Comparison of ENCODE assay signal across 1 cellular context in the genomic region with DNA sequence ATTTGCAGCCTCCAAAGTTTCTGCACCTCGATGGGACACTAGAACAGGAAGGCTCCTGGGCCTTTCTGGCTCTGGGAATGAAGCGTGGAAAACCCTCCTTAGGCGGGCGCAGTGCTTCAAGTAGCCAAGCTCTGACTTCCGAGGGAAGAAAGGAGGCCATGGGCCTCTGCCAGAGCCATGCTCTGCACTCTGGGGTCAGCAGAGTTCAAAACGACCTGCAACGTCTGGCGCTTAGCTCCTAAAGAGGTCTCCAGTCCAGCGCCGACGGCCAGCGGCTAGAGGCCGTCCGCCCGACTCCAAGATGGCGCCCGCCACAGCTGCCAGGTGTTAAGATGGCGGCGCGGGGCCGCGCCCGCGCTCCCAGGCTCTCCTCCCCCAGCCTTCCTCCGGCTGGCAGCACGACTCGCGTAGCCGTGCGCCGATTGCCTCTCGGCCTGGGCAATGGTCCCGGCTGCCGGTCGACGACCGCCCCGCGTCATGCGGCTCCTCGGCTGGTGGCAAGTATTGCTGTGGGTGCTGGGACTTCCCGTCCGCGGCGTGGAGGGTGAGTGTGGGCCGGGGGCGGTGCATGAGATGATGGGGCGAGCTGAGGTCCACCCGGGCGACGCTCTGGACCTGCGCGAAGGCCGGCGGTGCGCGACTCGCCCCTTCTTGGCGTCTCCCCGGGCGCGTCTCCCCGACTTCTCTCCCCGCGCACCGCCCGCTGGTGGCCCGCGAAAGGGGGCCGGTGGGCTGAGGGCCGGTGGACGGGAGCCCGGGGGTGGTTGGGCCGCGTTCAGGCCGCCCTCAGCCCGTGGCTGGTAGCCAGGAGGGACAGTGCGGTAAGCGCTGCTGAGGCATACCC.
A peak's percentile ranks its signal among the peaks of the same experiment; 100 is the strongest.
TF ChIP-seq lines count a peak whose summit lies in the region.

A gene with protein sequence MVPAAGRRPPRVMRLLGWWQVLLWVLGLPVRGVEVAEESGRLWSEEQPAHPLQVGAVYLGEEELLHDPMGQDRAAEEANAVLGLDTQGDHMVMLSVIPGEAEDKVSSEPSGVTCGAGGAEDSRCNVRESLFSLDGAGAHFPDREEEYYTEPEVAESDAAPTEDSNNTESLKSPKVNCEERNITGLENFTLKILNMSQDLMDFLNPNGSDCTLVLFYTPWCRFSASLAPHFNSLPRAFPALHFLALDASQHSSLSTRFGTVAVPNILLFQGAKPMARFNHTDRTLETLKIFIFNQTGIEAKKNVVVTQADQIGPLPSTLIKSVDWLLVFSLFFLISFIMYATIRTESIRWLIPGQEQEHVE (plus strand): TSS at position 385 of the 844 bp plus-strand sequence. CDS start 57 bp downstream, at position 442.

TF ChIP-seq in HepG2, 621 proteins besides CTCF, POLR2A, EP300 and RAD21 (continued from another document and continues in another):
- TF ChIP-seq, protein P1, sequence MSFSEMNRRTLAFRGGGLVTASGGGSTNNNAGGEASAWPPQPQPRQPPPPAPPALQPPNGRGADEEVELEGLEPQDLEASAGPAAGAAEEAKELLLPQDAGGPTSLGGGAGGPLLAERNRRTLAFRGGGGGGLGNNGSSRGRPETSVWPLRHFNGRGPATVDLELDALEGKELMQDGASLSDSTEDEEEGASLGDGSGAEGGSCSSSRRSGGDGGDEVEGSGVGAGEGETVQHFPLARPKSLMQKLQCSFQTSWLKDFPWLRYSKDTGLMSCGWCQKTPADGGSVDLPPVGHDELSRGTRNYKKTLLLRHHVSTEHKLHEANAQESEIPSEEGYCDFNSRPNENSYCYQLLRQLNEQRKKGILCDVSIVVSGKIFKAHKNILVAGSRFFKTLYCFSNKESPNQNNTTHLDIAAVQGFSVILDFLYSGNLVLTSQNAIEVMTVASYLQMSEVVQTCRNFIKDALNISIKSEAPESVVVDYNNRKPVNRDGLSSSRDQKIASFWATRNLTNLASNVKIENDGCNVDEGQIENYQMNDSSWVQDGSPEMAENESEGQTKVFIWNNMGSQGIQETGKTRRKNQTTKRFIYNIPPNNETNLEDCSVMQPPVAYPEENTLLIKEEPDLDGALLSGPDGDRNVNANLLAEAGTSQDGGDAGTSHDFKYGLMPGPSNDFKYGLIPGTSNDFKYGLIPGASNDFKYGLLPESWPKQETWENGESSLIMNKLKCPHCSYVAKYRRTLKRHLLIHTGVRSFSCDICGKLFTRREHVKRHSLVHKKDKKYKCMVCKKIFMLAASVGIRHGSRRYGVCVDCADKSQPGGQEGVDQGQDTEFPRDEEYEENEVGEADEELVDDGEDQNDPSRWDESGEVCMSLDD (CRISPR knock-in tag; IDR thresholded peaks at IDR 0.05; ENCODE audit: borderline replicate concordance) = peak; percentile 72; the same call in 1 of the 2 replicates
- 0 out of 2 replicates have a peak, but pooled peaks have one; percentile 58 for TF ChIP-seq ZNF678 (CRISPR knock-in tag; IDR thresholded peaks at IDR 0.05)
- TF ChIP-seq, protein P2, sequence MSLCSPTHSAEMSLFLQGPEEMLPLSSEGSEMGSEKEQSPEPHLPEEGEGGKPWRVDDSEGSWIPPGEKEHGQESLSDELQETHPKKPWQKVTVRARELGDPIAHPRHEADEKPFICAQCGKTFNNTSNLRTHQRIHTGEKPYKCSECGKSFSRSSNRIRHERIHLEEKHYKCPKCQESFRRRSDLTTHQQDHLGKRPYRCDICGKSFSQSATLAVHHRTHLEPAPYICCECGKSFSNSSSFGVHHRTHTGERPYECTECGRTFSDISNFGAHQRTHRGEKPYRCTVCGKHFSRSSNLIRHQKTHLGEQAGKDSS (CRISPR knock-in tag; IDR thresholded peaks at IDR 0.05; ENCODE audit: borderline replicate concordance, low read depth) = no peak; the same call in 1 of the 2 replicates
- peak; percentile 44; the same call in 1 of the 2 replicates for TF ChIP-seq FOXK1 (CRISPR knock-in tag; IDR thresholded peaks at IDR 0.05; ENCODE audit: borderline replicate concordance, low read depth)
- TF ChIP-seq RXRA (CRISPR knock-in tag; IDR thresholded peaks at IDR 0.05) = peak; percentile 96
- TF ChIP-seq TBX3 (IDR thresholded peaks at IDR 0.05; ENCODE audit: borderline replicate concordance) = no peak
- TF ChIP-seq ZNF34 (CRISPR knock-in tag; IDR thresholded peaks at IDR 0.05; ENCODE audit: borderline replicate concordance) = peak; percentile 87
- no peak; the same call in 1 of the 2 replicates for TF ChIP-seq CCDC6 (CRISPR knock-in tag; IDR thresholded peaks at IDR 0.05)
- TF ChIP-seq, protein P3, sequence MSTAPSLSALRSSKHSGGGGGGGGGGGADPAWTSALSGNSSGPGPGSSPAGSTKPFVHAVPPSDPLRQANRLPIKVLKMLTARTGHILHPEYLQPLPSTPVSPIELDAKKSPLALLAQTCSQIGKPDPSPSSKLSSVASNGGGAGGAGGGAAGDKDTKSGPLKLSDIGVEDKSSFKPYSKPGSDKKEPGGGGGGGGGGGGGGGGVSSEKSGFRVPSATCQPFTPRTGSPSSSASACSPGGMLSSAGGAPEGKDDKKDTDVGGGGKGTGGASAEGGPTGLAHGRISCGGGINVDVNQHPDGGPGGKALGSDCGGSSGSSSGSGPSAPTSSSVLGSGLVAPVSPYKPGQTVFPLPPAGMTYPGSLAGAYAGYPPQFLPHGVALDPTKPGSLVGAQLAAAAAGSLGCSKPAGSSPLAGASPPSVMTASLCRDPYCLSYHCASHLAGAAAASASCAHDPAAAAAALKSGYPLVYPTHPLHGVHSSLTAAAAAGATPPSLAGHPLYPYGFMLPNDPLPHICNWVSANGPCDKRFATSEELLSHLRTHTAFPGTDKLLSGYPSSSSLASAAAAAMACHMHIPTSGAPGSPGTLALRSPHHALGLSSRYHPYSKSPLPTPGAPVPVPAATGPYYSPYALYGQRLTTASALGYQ (CRISPR knock-in tag; IDR thresholded peaks at IDR 0.05) = peak; percentile 81; the same call in 1 of the 2 replicates
- peak; percentile 100 for TF ChIP-seq YY1 (IDR thresholded peaks at IDR 0.05; ENCODE audit: insufficient read depth, insufficient replicate concordance, low read depth, low read length)
- TF ChIP-seq, protein P4, sequence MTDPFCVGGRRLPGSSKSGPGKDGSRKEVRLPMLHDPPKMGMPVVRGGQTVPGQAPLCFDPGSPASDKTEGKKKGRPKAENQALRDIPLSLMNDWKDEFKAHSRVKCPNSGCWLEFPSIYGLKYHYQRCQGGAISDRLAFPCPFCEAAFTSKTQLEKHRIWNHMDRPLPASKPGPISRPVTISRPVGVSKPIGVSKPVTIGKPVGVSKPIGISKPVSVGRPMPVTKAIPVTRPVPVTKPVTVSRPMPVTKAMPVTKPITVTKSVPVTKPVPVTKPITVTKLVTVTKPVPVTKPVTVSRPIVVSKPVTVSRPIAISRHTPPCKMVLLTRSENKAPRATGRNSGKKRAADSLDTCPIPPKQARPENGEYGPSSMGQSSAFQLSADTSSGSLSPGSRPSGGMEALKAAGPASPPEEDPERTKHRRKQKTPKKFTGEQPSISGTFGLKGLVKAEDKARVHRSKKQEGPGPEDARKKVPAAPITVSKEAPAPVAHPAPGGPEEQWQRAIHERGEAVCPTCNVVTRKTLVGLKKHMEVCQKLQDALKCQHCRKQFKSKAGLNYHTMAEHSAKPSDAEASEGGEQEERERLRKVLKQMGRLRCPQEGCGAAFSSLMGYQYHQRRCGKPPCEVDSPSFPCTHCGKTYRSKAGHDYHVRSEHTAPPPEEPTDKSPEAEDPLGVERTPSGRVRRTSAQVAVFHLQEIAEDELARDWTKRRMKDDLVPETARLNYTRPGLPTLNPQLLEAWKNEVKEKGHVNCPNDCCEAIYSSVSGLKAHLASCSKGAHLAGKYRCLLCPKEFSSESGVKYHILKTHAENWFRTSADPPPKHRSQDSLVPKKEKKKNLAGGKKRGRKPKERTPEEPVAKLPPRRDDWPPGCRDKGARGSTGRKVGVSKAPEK (CRISPR knock-in tag; IDR thresholded peaks at IDR 0.05; ENCODE audit: borderline replicate concordance) = no peak
- TF ChIP-seq TP53 (CRISPR knock-in tag; conservative IDR thresholded peaks at IDR 0.05) = peak; percentile 83; the same call in 1 of the 2 replicates
- no peak for TF ChIP-seq PAWR (CRISPR knock-in tag; IDR thresholded peaks at IDR 0.05; ENCODE audit: borderline replicate concordance)
- TF ChIP-seq FOXK2 (IDR thresholded peaks at IDR 0.05) = no peak
- TF ChIP-seq ZNF224 (CRISPR knock-in tag; IDR thresholded peaks at IDR 0.05) = peak; percentile 82; the same call in 1 of the 2 replicates
- TF ChIP-seq ZNF337 (CRISPR knock-in tag; IDR thresholded peaks at IDR 0.05; ENCODE audit: borderline replicate concordance, low read depth) = peak; percentile 82; the same call in 1 of the 2 replicates
- TF ChIP-seq, protein P5, sequence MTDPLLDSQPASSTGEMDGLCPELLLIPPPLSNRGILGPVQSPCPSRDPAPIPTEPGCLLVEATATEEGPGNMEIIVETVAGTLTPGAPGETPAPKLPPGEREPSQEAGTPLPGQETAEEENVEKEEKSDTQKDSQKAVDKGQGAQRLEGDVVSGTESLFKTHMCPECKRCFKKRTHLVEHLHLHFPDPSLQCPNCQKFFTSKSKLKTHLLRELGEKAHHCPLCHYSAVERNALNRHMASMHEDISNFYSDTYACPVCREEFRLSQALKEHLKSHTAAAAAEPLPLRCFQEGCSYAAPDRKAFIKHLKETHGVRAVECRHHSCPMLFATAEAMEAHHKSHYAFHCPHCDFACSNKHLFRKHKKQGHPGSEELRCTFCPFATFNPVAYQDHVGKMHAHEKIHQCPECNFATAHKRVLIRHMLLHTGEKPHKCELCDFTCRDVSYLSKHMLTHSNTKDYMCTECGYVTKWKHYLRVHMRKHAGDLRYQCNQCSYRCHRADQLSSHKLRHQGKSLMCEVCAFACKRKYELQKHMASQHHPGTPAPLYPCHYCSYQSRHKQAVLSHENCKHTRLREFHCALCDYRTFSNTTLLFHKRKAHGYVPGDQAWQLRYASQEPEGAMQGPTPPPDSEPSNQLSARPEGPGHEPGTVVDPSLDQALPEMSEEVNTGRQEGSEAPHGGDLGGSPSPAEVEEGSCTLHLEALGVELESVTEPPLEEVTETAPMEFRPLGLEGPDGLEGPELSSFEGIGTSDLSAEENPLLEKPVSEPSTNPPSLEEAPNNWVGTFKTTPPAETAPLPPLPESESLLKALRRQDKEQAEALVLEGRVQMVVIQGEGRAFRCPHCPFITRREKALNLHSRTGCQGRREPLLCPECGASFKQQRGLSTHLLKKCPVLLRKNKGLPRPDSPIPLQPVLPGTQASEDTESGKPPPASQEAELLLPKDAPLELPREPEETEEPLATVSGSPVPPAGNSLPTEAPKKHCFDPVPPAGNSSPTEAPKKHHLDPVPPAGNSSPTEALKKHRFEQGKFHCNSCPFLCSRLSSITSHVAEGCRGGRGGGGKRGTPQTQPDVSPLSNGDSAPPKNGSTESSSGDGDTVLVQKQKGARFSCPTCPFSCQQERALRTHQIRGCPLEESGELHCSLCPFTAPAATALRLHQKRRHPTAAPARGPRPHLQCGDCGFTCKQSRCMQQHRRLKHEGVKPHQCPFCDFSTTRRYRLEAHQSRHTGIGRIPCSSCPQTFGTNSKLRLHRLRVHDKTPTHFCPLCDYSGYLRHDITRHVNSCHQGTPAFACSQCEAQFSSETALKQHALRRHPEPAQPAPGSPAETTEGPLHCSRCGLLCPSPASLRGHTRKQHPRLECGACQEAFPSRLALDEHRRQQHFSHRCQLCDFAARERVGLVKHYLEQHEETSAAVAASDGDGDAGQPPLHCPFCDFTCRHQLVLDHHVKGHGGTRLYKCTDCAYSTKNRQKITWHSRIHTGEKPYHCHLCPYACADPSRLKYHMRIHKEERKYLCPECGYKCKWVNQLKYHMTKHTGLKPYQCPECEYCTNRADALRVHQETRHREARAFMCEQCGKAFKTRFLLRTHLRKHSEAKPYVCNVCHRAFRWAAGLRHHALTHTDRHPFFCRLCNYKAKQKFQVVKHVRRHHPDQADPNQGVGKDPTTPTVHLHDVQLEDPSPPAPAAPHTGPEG (CRISPR knock-in tag; IDR thresholded peaks at IDR 0.05) = peak; percentile 83; the same call in 1 of the 2 replicates
- peak; percentile 89 for TF ChIP-seq PHF20 (CRISPR knock-in tag; IDR thresholded peaks at IDR 0.05)
- TF ChIP-seq, protein P6, sequence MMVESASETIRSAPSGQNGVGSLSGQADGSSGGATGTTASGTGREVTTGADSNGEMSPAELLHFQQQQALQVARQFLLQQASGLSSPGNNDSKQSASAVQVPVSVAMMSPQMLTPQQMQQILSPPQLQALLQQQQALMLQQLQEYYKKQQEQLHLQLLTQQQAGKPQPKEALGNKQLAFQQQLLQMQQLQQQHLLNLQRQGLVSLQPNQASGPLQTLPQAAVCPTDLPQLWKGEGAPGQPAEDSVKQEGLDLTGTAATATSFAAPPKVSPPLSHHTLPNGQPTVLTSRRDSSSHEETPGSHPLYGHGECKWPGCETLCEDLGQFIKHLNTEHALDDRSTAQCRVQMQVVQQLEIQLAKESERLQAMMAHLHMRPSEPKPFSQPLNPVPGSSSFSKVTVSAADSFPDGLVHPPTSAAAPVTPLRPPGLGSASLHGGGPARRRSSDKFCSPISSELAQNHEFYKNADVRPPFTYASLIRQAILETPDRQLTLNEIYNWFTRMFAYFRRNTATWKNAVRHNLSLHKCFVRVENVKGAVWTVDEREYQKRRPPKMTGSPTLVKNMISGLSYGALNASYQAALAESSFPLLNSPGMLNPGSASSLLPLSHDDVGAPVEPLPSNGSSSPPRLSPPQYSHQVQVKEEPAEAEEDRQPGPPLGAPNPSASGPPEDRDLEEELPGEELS (CRISPR knock-in tag; IDR thresholded peaks at IDR 0.05) = peak; percentile 15; the same call in 1 of the 2 replicates
- TF ChIP-seq, protein P7, sequence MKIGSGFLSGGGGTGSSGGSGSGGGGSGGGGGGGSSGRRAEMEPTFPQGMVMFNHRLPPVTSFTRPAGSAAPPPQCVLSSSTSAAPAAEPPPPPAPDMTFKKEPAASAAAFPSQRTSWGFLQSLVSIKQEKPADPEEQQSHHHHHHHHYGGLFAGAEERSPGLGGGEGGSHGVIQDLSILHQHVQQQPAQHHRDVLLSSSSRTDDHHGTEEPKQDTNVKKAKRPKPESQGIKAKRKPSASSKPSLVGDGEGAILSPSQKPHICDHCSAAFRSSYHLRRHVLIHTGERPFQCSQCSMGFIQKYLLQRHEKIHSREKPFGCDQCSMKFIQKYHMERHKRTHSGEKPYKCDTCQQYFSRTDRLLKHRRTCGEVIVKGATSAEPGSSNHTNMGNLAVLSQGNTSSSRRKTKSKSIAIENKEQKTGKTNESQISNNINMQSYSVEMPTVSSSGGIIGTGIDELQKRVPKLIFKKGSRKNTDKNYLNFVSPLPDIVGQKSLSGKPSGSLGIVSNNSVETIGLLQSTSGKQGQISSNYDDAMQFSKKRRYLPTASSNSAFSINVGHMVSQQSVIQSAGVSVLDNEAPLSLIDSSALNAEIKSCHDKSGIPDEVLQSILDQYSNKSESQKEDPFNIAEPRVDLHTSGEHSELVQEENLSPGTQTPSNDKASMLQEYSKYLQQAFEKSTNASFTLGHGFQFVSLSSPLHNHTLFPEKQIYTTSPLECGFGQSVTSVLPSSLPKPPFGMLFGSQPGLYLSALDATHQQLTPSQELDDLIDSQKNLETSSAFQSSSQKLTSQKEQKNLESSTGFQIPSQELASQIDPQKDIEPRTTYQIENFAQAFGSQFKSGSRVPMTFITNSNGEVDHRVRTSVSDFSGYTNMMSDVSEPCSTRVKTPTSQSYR (CRISPR knock-in tag; IDR thresholded peaks at IDR 0.05; ENCODE audit: borderline replicate concordance) = peak; percentile 86; the same call in 1 of the 2 replicates
- TF ChIP-seq, protein P8, sequence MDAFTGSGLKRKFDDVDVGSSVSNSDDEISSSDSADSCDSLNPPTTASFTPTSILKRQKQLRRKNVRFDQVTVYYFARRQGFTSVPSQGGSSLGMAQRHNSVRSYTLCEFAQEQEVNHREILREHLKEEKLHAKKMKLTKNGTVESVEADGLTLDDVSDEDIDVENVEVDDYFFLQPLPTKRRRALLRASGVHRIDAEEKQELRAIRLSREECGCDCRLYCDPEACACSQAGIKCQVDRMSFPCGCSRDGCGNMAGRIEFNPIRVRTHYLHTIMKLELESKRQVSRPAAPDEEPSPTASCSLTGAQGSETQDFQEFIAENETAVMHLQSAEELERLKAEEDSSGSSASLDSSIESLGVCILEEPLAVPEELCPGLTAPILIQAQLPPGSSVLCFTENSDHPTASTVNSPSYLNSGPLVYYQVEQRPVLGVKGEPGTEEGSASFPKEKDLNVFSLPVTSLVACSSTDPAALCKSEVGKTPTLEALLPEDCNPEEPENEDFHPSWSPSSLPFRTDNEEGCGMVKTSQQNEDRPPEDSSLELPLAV (CRISPR knock-in tag; conservative IDR thresholded peaks at IDR 0.05; ENCODE audit: low read depth) = no peak
- TF ChIP-seq ZNF746 (CRISPR knock-in tag; IDR thresholded peaks at IDR 0.05) = peak; percentile 70; the same call in 1 of the 2 replicates
- TF ChIP-seq ZMYM4 (CRISPR knock-in tag; IDR thresholded peaks at IDR 0.05) = peak; percentile 92
